8 cellular contexts compared by ENCODE assay signal in the genomic region with DNA sequence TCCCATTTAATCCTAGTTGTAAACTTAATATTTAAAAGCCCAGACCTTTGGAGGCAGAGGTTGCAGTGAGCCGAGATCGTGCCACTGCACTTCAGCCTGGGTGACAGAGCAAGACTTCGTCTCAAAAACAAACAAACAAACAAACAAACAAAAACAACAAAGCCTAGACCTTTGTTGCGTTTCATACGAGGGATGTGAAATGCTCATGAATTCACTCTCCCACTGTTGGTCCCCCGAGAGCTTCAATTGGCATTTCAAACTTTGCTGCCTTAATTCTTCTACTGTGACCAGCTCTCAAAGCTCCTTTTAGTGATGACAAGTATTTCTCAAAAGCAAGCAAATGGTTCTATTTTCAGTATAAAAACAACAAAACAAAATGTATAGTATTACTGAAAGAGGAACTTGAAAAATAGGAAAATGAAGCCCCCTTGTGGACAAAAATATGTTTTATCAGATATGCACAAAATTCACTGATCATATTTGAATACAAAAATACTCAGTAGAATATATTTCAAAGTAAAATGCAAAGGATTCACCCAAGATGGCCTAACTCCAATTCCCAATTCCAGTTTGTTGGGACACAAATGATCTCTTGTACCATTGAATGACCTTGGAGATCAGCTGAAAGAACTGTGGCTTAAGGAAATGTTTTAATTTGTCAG.
DNase-seq lines count a peak whose midpoint lies in the region; ATAC-seq and TF ChIP-seq lines count a peak whose summit lies in the region.

No MANE protein-coding gene starts in this region.

- H3K4me1 Mint-ChIP-seq in activated B cell treated with CpG ODN at 0.5 μM for 24 hours, result peaks cover 23% of the 10 kb centered on the region

- CTCF ChIA-PET in activated B cell treated with CpG ODN at 0.5 μM for 24 hours (lab: Charles Lee), result interaction anchor here (0.7 to 5.3 kb wide), 36 partner anchors 9 to 601 kb away, joined by 3 to 160 read pairs (median 4); a partner anchor contains a TSS

- H3K9me3 ChIP-seq in DOHH2 (ENCODE audit: control insufficient read depth, insufficient read depth, low read length), result no peaks in the 10 kb centered on the region

- H3K36me3 ChIP-seq in DOHH2 (ENCODE audit: control insufficient read depth, low read length) (no peaks in the 10 kb centered on the region), H7 (replicated peaks; ENCODE audit: control insufficient read depth, insufficient read depth, low read length) (no peaks in the 10 kb centered on the region)

- H3K27ac ChIP-seq in DOHH2 (ENCODE audit: low read depth, low read length), result no peak overlapping the region

- peak; percentile 63 for TF ChIP-seq CTCF in DOHH2 (IDR thresholded peaks at IDR 0.05; ENCODE audit: low read depth, low read length, poor library complexity, severe bottlenecking)
- peak; percentile 59 for TF ChIP-seq CTCF in LNCAP (IDR thresholded peaks at IDR 0.05)
- peak; percentile 28 for TF ChIP-seq CTCF in activated B cell treated with CpG ODN at 0.5 μM for 24 hours (IDR thresholded peaks at IDR 0.05)

- H4K20me1 ChIP-seq in DOHH2 (ENCODE audit: control insufficient read depth, insufficient read depth, low read depth, low read length), result no peaks in the 10 kb centered on the region

- intact Hi-C loops in activated B cell treated with CpG ODN at 0.5 μM for 24 hours (cut with micrococcal nuclease), result loop anchor here (1.0 to 5.0 kb wide), 6 partner anchors 22 to 403 kb away; a partner anchor contains a TSS

- no peaks in the 10 kb centered on the region for H3K9me3 Mint-ChIP-seq in activated B cell treated with CpG ODN at 0.5 μM for 24 hours

- H3K36me3 Mint-ChIP-seq in activated B cell treated with CpG ODN at 0.5 μM for 24 hours (ENCODE audit: low read depth), result no peaks in the 10 kb centered on the region

- no peaks in the 10 kb centered on the region for H3F3A ChIP-seq in DOHH2 (ENCODE audit: control insufficient read depth, insufficient read depth)

- peak overlapping the region; percentile 69 for H3K4me3 Mint-ChIP-seq in activated B cell treated with CpG ODN at 0.5 μM for 24 hours

- H3K27me3 ChIP-seq in DOHH2 (ENCODE audit: control insufficient read depth, low read length), result no peaks in the 10 kb centered on the region
- no peaks in the 10 kb centered on the region for H3K27me3 ChIP-seq in H7 (ENCODE audit: control insufficient read depth, insufficient read depth, low read length)

- H3K27ac Mint-ChIP-seq in activated B cell treated with CpG ODN at 0.5 μM for 24 hours, result peak overlapping the region; percentile 67

- H3K4me2 ChIP-seq in DOHH2 (ENCODE audit: low read length), result peak overlapping the region; percentile 27

- no peaks in the 10 kb centered on the region for H3K9me2 ChIP-seq in DOHH2 (replicated peaks; ENCODE audit: control insufficient read depth, low read length)

- H3K4me1 ChIP-seq in DOHH2 (ENCODE audit: control insufficient read depth, low read length), result no peaks in the 10 kb centered on the region

- peak; percentile 50 for ATAC-seq in activated B cell treated with CpG ODN at 0.5 μM for 24 hours (ENCODE audit: low read depth)
- no peak for ATAC-seq in GM21717 (IDR thresholded peaks at IDR 0.05; ENCODE audit: unreplicated experiment)

- no peaks in the 10 kb centered on the region for H3K79me2 ChIP-seq in DOHH2 (ENCODE audit: control insufficient read depth, low read length)

- POLR2A ChIA-PET in activated B cell treated with CpG ODN at 0.5 μM for 24 hours (lab: Charles Lee), result interaction anchor here (0.5 to 2.6 kb wide), 7 partner anchors 23 to 327 kb away, joined by 3 to 26 read pairs (median 4); a partner anchor contains a TSS

- H3K4me3 ChIP-seq in DOHH2 (ENCODE audit: low read length) (no peak overlapping the region), H7 (ENCODE audit: insufficient read depth, low read depth, low read length) (no peak overlapping the region)

- peaks cover 7% of the 10 kb centered on the region for H3K27me3 Mint-ChIP-seq in activated B cell treated with CpG ODN at 0.5 μM for 24 hours

- DNase-seq in activated B cell treated with CpG ODN at 0.5 μM for 24 hours (no peak), glomerular visceral epithelial cell (ENCODE audit: extremely low spot score) (peak; percentile 51), retina (peak; percentile 48), H7 (no peak)
- DNase-seq in effector CD8-positive, alpha-beta T cell (lab: John Stamatoyannopoulos, UW), result no peak

Comparison
In these comparisons a context has a peak if more than half of its experiments do, and no peak if none do; other contexts are left out.
1. DNase-seq: peak in glomerular visceral epithelial cell (single experiment) and retina (single experiment); none in activated B cell treated with CpG ODN at 0.5 μM for 24 hours (single experiment), effector CD8-positive, alpha-beta T cell (single experiment) and H7 (single experiment).
2. Peak in every context shown above with its lines, with median percentiles within 50 percentile points of each other: CTCF ChIP-seq.